Comparison of ENCODE assay signal across 7 cellular contexts in the genomic region with DNA sequence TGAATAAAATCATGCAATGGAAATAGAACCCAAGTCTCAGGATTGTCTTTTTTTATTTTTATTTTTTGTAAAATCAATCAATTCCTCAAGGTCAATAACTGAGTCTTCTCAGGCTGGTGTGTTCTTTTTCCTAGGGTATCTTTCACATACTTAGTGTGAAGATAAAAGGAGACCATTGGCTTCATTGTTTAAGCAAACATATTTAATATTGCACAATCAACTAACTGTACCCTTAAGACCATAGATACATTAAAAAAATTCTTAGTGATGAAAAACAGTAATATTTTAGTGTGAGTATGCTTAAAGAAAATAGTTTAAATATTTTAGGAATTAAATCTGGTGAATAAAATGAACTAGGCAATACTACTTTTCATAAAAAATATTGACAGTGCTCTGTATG.
"Had no signal": no experiment of that assay in that cellular context is flagged by ENCODE, and none has a peak within 500 bp of the region (broad histone marks: within the 10 kb centered on the region; RNA-seq: fewer than 3 reads in every experiment).

No MANE protein-coding gene starts in this region.

- H3K9ac ChIP-seq: GM23248 had no signal

- FAIRE-seq: H54 had no signal

- H2AFZ ChIP-seq: GM23248 had no signal

- DNase-seq: GM23248, GOT3, H9, HCEC 1CT, KG1 had no signal

- H3K27ac ChIP-seq: GM23248, HL-60 had no signal

- H3K4me3 ChIP-seq: GM23248 had no signal
